Comparison of ENCODE assay signal across 1 cellular context in the genomic region with DNA sequence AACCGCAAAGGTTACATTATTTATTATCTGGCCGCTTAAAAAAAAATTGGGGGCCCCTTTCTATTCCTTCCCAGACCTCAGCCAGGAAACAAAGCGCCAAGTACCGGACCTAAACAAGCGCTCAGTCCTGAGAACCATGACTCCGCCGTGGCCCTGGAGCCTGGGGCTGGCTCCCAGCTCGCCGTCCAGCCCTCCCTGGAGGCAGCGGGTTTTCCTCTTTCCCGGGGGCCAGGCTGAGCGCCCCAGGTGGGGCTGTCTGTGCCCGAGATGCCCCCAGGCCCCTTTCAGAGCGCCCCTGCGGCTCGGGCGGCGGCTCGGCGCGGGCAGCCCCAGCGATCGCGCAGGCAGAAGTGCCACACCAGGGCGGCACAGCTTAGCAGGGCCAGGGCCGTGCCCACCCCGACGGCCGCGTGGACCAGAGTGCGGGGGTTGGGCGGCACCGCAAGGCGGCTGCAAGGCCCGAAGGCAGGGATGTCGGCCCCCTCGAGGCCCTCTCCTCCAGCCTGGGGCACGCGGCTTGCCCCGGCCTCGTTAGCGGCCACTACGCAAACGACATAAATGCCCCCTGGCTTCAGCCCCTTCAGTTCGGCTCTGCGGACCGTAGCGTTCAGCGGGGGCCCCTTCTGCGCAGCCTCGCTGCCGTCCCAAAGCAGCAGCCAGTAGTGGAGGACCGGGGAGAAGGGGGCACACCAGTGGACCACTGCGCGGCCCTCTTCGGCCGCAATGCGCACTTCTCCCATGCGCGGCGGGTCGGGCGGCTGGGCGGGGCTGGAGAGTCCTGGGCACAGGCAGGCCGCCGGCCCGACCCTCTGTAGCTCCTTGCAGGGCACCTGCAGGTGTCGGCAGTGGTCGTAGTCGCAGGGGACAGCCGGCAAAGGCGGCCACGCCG.
TF ChIP-seq lines count a peak whose summit lies in the region.

No MANE protein-coding gene starts in this region.

TF ChIP-seq in IMR-90, 13 proteins besides CTCF, POLR2A, EP300 and RAD21:
- no peak for TF ChIP-seq CHD1 (IDR thresholded peaks at IDR 0.05; ENCODE audit: low read depth, low read length)
- TF ChIP-seq BHLHE40 (IDR thresholded peaks at IDR 0.05; ENCODE audit: low read depth, low read length) = no peak
- TF ChIP-seq MAZ (IDR thresholded peaks at IDR 0.05; ENCODE audit: borderline replicate concordance, low read depth, low read length) = no peak
- TF ChIP-seq, protein P1, sequence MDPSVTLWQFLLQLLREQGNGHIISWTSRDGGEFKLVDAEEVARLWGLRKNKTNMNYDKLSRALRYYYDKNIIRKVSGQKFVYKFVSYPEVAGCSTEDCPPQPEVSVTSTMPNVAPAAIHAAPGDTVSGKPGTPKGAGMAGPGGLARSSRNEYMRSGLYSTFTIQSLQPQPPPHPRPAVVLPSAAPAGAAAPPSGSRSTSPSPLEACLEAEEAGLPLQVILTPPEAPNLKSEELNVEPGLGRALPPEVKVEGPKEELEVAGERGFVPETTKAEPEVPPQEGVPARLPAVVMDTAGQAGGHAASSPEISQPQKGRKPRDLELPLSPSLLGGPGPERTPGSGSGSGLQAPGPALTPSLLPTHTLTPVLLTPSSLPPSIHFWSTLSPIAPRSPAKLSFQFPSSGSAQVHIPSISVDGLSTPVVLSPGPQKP (IDR thresholded peaks at IDR 0.05; ENCODE audit: borderline replicate concordance, low read depth, low read length) = no peak
- TF ChIP-seq MAFK (IDR thresholded peaks at IDR 0.05; ENCODE audit: low read depth, low read length) = no peak
- TF ChIP-seq SMC3 (IDR thresholded peaks at IDR 0.05; ENCODE audit: low read depth, low read length) = no peak
- TF ChIP-seq MXI1 (IDR thresholded peaks at IDR 0.05; ENCODE audit: borderline replicate concordance, low read depth, low read length) = no peak
- TF ChIP-seq RCOR1 (IDR thresholded peaks at IDR 0.05; ENCODE audit: insufficient replicate concordance, low read length) = no peak
- TF ChIP-seq FOS (IDR thresholded peaks at IDR 0.05; ENCODE audit: low read depth, low read length) = no peak
- TF ChIP-seq CEBPB (IDR thresholded peaks at IDR 0.05; ENCODE audit: low read depth, low read length) = no peak
- TF ChIP-seq RFX5 (IDR thresholded peaks at IDR 0.05; ENCODE audit: low read depth, low read length) = no peak
- TF ChIP-seq NFE2L2 (IDR thresholded peaks at IDR 0.05; ENCODE audit: low read depth, low read length) = no peak
- TF ChIP-seq, protein P2, sequence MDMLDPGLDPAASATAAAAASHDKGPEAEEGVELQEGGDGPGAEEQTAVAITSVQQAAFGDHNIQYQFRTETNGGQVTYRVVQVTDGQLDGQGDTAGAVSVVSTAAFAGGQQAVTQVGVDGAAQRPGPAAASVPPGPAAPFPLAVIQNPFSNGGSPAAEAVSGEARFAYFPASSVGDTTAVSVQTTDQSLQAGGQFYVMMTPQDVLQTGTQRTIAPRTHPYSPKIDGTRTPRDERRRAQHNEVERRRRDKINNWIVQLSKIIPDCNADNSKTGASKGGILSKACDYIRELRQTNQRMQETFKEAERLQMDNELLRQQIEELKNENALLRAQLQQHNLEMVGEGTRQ (IDR thresholded peaks at IDR 0.05; ENCODE audit: low read depth, low read length) = no peak
